8 cellular contexts compared by ENCODE assay signal in genomic region chr11:77073328-77074001, GRCh38. TPM values are rescaled to one million over a fixed set of nuclear protein-coding genes. Genes with fewer than 3 reads are reported as not detected.
A peak's percentile ranks its signal among the peaks of the same experiment; 100 is the strongest.
DNase-seq lines count a peak whose midpoint lies in the region; ATAC-seq, FAIRE-seq and TF ChIP-seq lines count a peak whose summit lies in the region.

No MANE protein-coding gene starts in this region.

- FAIRE-seq in HTR-8/SVneo (lab: Jason Lieb, UNC) (peak; percentile 64), astrocyte (lab: Jason Lieb, UNC) (no peak)

- no peak overlapping the region for H3K4me3 Mint-ChIP-seq in astrocyte (ENCODE audit: unreplicated experiment)

- peaks cover 20% of the 10 kb centered on the region for H3K4me1 Mint-ChIP-seq in astrocyte (ENCODE audit: low read depth, unreplicated experiment)

- H3K36me3 ChIP-seq in astrocyte (ENCODE audit: insufficient read depth, low read length) (no peaks in the 10 kb centered on the region), gastrocnemius medialis (no peaks in the 10 kb centered on the region)

- TF ChIP-seq CTCF in astrocyte (IDR thresholded peaks at IDR 0.05; ENCODE audit: insufficient read depth, low read depth, low read length): peak; percentile 43
- peak in 2 of 5 experiments; percentile 26 to 39 for TF ChIP-seq CTCF in gastrocnemius medialis (IDR thresholded peaks at IDR 0.05 in 4 of 5, conservative IDR thresholded peaks at IDR 0.05 in 1 of 5)
- no peak for TF ChIP-seq CTCF in GM10266 (IDR thresholded peaks at IDR 0.05; ENCODE audit: control insufficient read depth, insufficient read depth, low read depth, missing control alignments)

- no peaks in the 10 kb centered on the region for H3K27me3 Mint-ChIP-seq in astrocyte (ENCODE audit: low read depth, unreplicated experiment)

- peak overlapping the region; percentile 87 for H3K27ac Mint-ChIP-seq in astrocyte (ENCODE audit: unreplicated experiment)

- H3K4me2 ChIP-seq in astrocyte (ENCODE audit: low read length): peak overlapping the region; percentile 74

- DNase-seq in 8988T (peak; percentile 55), HTR-8/SVneo (ENCODE audit: insufficient read length, low spot score) (peak; percentile 47), astrocyte (ENCODE audit: low read depth) (peak; percentile 87), right cardiac atrium (peak; percentile 92 to 95 (median 94)), gastrocnemius medialis (peak; percentile 72 to 83), GM10266 (ENCODE audit: extremely low spot score) (no peak)

- no peak for TF ChIP-seq POLR2A in gastrocnemius medialis (IDR thresholded peaks at IDR 0.05)

- H3K4me3 ChIP-seq in astrocyte (ENCODE audit: insufficient read depth, low read depth, low read length) (no peak overlapping the region), right cardiac atrium (ENCODE audit: low read length) (no peak overlapping the region), gastrocnemius medialis (no peak overlapping the region)

- H3K27me3 ChIP-seq in astrocyte (ENCODE audit: insufficient read depth, low read length) (no peaks in the 10 kb centered on the region), right cardiac atrium (ENCODE audit: control insufficient read depth, insufficient read depth) (no peaks in the 10 kb centered on the region), gastrocnemius medialis (no peaks in the 10 kb centered on the region)

- H3K9me3 ChIP-seq in astrocyte (ENCODE audit: insufficient read depth, low read depth, low read length): no peaks in the 10 kb centered on the region
- H3K9me3 ChIP-seq in right cardiac atrium (ENCODE audit: control insufficient read depth, low read length): no peaks in the 10 kb centered on the region
- no peaks in the 10 kb centered on the region for H3K9me3 ChIP-seq in gastrocnemius medialis

- intact Hi-C loops in right cardiac atrium (cut with DNase I): no loop called here
- intact Hi-C loops in gastrocnemius medialis (cut with DNase I; ENCODE audit: low total_unique reads): loop anchor here (10.0 kb wide), 1 partner anchor 159 kb away; no protein-coding TSS in a partner anchor

- no peaks in the 10 kb centered on the region for H3K36me3 Mint-ChIP-seq in astrocyte (ENCODE audit: low read depth, unreplicated experiment)

- no peaks in the 10 kb centered on the region for H3K9me3 Mint-ChIP-seq in astrocyte (ENCODE audit: unreplicated experiment)

- H3K9ac ChIP-seq in astrocyte (ENCODE audit: low read length): peak overlapping the region; percentile 79

- ATAC-seq in right cardiac atrium (peak; percentile 96 to 97), gastrocnemius medialis (peak; percentile 82 to 91), GM18870 (IDR thresholded peaks at IDR 0.05; ENCODE audit: unreplicated experiment) (no peak), HG03045 (IDR thresholded peaks at IDR 0.05; ENCODE audit: unreplicated experiment) (no peak)

- 45% methylated on average over 11 of the region's 11 CpGs for WGBS in right cardiac atrium

- H3K27ac ChIP-seq in astrocyte (ENCODE audit: low read depth, low read length): peak overlapping the region; percentile 91
- peak overlapping the region; percentile 73 for H3K27ac ChIP-seq in right cardiac atrium (ENCODE audit: low read length)
- peak overlapping the region; percentile 65 to 74 (median 70) for H3K27ac ChIP-seq in gastrocnemius medialis

- in situ Hi-C loops in gastrocnemius medialis (cut with MboI; ENCODE audit: low sequenced_read_pairs in 4 of 4): no loop called here

- peaks cover 51% of the 10 kb centered on the region for H4K20me1 ChIP-seq in astrocyte (ENCODE audit: insufficient read depth, low read length)

- H3K79me2 ChIP-seq in astrocyte (ENCODE audit: insufficient read depth, low read length): peaks cover 34% of the 10 kb centered on the region

- H3K4me1 ChIP-seq in astrocyte (ENCODE audit: insufficient read depth, low read length) (peaks cover 30% of the 10 kb centered on the region), right cardiac atrium (ENCODE audit: control insufficient read depth, insufficient read depth, low read length) (peaks cover 4% of the 10 kb centered on the region), gastrocnemius medialis (peaks cover 13 to 15% of the 10 kb centered on the region in 2 donors)

- peak overlapping the region; percentile 71 for H2AFZ ChIP-seq in astrocyte (ENCODE audit: low read depth, low read length)

RNA-seq across cellular contexts. Expression of gene CAPN5, which starts 6.7 kb away (rescaled TPM):
- total RNA-seq in astrocyte (13.1 and 17.4 TPM in 2 replicates), right cardiac atrium (1 to 10 TPM; 4.6 to 6.9 (median 5.5) TPM), gastrocnemius medialis (10 to 100 TPM in 1 of 4 donors, 1 to 10 TPM in 1, under 1 TPM in 2; 0.58 to 12.4 (median 1.5) TPM)
- 2.9 TPM for polyA plus RNA-seq in right cardiac atrium

RNA-seq across cellular contexts. Expression of gene OMP, which starts 29.2 kb away (rescaled TPM):
- total RNA-seq in astrocyte (0.67 and 1.3 TPM in 2 replicates), right cardiac atrium (not detected), gastrocnemius medialis (not detected)
- polyA plus RNA-seq in right cardiac atrium: not detected

RNA-seq across cellular contexts. Expression of gene B3GNT6, which starts 39.3 kb away (rescaled TPM):
- total RNA-seq in astrocyte: not detected in 2 replicates
- total RNA-seq in right cardiac atrium: not detected
- not detected for polyA plus RNA-seq in right cardiac atrium
- total RNA-seq in gastrocnemius medialis: under 1 TPM in 1 of 4 donors, not detected in 3; 0.10 TPM

RNA-seq across cellular contexts. Expression of gene MYO7A, which starts 54.6 kb away (rescaled TPM):
- total RNA-seq in astrocyte: 0.16 TPM in 1 of 2 replicates, not detected in the other
- total RNA-seq in right cardiac atrium: 1 to 10 TPM; 5.7 to 8.6 (median 6.8) TPM
- polyA plus RNA-seq in right cardiac atrium: 2.4 TPM
- total RNA-seq in gastrocnemius medialis: 1 to 10 TPM; 1.6 to 3.5 (median 2.1) TPM

Comparison
In these comparisons a context has a peak if more than half of its experiments do, and no peak if none do; other contexts are left out.
1. ATAC-seq: peak in right cardiac atrium (2 of 2) and gastrocnemius medialis (2 of 2); none in GM18870 (single experiment) and HG03045 (single experiment).
2. Peak in every context shown above with its lines, with median percentiles within 50 percentile points of each other: H3K27ac ChIP-seq.